Comparison of ENCODE assay signal across 1 cellular context in genomic region chr17:20243524-20243923, GRCh38.
TF ChIP-seq lines count a peak whose summit lies in the region.

No MANE protein-coding gene starts in this region.

TF ChIP-seq in GM23338, 12 proteins besides CTCF, POLR2A, EP300 and RAD21 (continued from another document):
- no peak for TF ChIP-seq ZNF114 (CRISPR knock-in tag; IDR thresholded peaks at IDR 0.05)
- TF ChIP-seq NANOG (IDR thresholded peaks at IDR 0.05; ENCODE audit: borderline replicate concordance), result no peak
- no peak for TF ChIP-seq JUNB (IDR thresholded peaks at IDR 0.05; ENCODE audit: unreplicated experiment)
- TF ChIP-seq CREB1 (CRISPR knock-in tag; IDR thresholded peaks at IDR 0.05; ENCODE audit: low read depth), result no peak
